ENCODE assay signal across 9 cellular contexts in genomic region chr10:87817873-87818504, GRCh38. TPM values are rescaled to one million over a fixed set of nuclear protein-coding genes. Genes with fewer than 3 reads are reported as not detected.
DNase-seq lines count a peak whose midpoint lies in the region; ATAC-seq and FAIRE-seq lines count a peak whose summit lies in the region.
"Had no signal": no experiment of that assay in that cellular context is flagged by ENCODE, and none has a peak within 500 bp of the region (broad histone marks: within the 10 kb centered on the region; RNA-seq: fewer than 3 reads in every experiment).

A gene with protein sequence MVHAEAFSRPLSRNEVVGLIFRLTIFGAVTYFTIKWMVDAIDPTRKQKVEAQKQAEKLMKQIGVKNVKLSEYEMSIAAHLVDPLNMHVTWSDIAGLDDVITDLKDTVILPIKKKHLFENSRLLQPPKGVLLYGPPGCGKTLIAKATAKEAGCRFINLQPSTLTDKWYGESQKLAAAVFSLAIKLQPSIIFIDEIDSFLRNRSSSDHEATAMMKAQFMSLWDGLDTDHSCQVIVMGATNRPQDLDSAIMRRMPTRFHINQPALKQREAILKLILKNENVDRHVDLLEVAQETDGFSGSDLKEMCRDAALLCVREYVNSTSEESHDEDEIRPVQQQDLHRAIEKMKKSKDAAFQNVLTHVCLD (minus strand): TSS chr10:87818226. CDS start chr10:87814599, 3,627 bp downstream.

- DNase-seq in AG20443 (ENCODE audit: low spot score) (peak; percentile 98), NCI-H446 treated with DMSO at 0.1 percent for 48 hours (lab: John Stamatoyannopoulos, UW) (peak; percentile 40), left colon (peak; percentile 88 to 89)
- peak; percentile 84 to 85 for DNase-seq in activated CD4-positive, alpha-beta T cell treated with anti-CD3 and anti-CD28 coated beads for 4 hours
- peak; percentile 87 for DNase-seq in stimulated activated CD4-positive, alpha-beta T cell treated with anti-CD3 and anti-CD28 coated beads, Interleukin-2, amount 100 ng/mL, for 24 hours

- intact Hi-C loops in left colon (cut with DNase I, micrococcal nuclease) = loop anchor here in 1 of 2 donors (5.0 kb wide), 1 partner anchor 44 kb away; the partner anchor contains the start of genes KLLN and PTEN

- peak; percentile 21 for FAIRE-seq in colon (lab: Jason Lieb, UNC)
- FAIRE-seq: islet of Langerhans had no signal

- peak; percentile 64 for ATAC-seq in GM19025 (IDR thresholded peaks at IDR 0.05; ENCODE audit: low read depth, unreplicated experiment)
- ATAC-seq in HG03354 (IDR thresholded peaks at IDR 0.05; ENCODE audit: poor library complexity, severe bottlenecking, unreplicated experiment) = peak; percentile 78
- peak; percentile 94 for ATAC-seq in left colon

RNA-seq across cellular contexts. Expression of the gene that starts here (rescaled TPM):
- total RNA-seq in left colon = 10 to 100 TPM; 50.5 to 51.0 TPM

Comparison
In these comparisons a context has a peak if more than half of its experiments do, and no peak if none do; other contexts are left out.
1. Peak in every context shown above with its lines: DNase-seq and ATAC-seq.
2. DNase-seq: peak in every context shown above with its lines; median percentile 98 in AG20443; 88 in left colon; 87 in stimulated activated CD4-positive, alpha-beta T cell treated with anti-CD3 and anti-CD28 coated beads, Interleukin-2, amount 100 ng/mL, for 24 hours; 84 in activated CD4-positive, alpha-beta T cell treated with anti-CD3 and anti-CD28 coated beads for 4 hours; 40 in NCI-H446 treated with DMSO at 0.1 percent for 48 hours.